1 cellular context compared by ENCODE assay signal in genomic region chr1:22105611-22106207, GRCh38.
TF ChIP-seq lines count a peak whose summit lies in the region.

No MANE protein-coding gene starts in this region.

TF ChIP-seq in GM23338, 12 proteins besides CTCF, POLR2A, EP300 and RAD21 (continued from another document):
- TF ChIP-seq ZNF462 (CRISPR knock-in tag; IDR thresholded peaks at IDR 0.05) (no peak), ZNF114 (CRISPR knock-in tag; IDR thresholded peaks at IDR 0.05) (no peak), POLR2AphosphoS5 (IDR thresholded peaks at IDR 0.05; ENCODE audit: low read depth) (no peak), ETS1 (IDR thresholded peaks at IDR 0.05) (no peak), JUNB (IDR thresholded peaks at IDR 0.05; ENCODE audit: unreplicated experiment) (no peak)
